In the genomic region with DNA sequence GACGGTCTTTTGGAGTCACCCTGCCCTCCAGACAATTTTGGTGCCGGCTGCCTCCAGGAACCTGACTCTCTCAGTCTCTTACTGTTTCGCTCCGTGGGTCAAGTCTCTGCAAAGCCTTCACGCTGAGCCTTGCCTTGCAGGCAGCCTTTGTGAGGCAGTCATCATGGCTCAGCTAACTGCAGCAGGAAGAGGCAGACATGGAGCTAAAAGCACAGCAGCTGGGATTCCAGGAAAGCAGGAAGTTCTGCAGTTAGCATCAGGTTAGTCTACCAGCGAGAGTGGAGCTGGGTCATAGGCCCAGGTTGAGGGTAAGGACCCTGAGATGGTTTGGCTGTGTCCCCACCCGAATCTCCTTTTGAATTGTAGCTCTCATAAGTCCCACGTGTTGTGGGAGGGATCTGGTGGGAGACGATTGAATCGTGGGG, we compare ENCODE assay signal across 1 cellular context.
TF ChIP-seq lines count a peak whose summit lies in the region.

No MANE protein-coding gene starts in this region.

TF ChIP-seq in K562, 482 proteins besides CTCF, POLR2A, EP300 and RAD21:
- TF ChIP-seq SRSF7 (optimal IDR thresholded peaks at IDR 0.05; ENCODE audit: low read depth, low read length): no peak
- TF ChIP-seq ZFP1 (CRISPR knock-in tag; IDR thresholded peaks at IDR 0.05): no peak
- no peak for TF ChIP-seq CHD2 (IDR thresholded peaks at IDR 0.05; ENCODE audit: low read depth, low read length)
- TF ChIP-seq ELF1 (tag; IDR thresholded peaks at IDR 0.05): no peak
- TF ChIP-seq, protein P1, sequence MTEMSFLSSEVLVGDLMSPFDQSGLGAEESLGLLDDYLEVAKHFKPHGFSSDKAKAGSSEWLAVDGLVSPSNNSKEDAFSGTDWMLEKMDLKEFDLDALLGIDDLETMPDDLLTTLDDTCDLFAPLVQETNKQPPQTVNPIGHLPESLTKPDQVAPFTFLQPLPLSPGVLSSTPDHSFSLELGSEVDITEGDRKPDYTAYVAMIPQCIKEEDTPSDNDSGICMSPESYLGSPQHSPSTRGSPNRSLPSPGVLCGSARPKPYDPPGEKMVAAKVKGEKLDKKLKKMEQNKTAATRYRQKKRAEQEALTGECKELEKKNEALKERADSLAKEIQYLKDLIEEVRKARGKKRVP (CRISPR knock-in tag; IDR thresholded peaks at IDR 0.05): no peak
- TF ChIP-seq, protein P2, sequence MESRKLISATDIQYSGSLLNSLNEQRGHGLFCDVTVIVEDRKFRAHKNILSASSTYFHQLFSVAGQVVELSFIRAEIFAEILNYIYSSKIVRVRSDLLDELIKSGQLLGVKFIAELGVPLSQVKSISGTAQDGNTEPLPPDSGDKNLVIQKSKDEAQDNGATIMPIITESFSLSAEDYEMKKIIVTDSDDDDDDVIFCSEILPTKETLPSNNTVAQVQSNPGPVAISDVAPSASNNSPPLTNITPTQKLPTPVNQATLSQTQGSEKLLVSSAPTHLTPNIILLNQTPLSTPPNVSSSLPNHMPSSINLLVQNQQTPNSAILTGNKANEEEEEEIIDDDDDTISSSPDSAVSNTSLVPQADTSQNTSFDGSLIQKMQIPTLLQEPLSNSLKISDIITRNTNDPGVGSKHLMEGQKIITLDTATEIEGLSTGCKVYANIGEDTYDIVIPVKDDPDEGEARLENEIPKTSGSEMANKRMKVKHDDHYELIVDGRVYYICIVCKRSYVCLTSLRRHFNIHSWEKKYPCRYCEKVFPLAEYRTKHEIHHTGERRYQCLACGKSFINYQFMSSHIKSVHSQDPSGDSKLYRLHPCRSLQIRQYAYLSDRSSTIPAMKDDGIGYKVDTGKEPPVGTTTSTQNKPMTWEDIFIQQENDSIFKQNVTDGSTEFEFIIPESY (CRISPR knock-in tag; IDR thresholded peaks at IDR 0.05): no peak
- no peak for TF ChIP-seq SIRT6 (IDR thresholded peaks at IDR 0.05; ENCODE audit: low read depth, low read length)
- no peak for TF ChIP-seq RBM17 (IDR thresholded peaks at IDR 0.05; ENCODE audit: borderline replicate concordance, low read depth, low read length)
- TF ChIP-seq MAFK (IDR thresholded peaks at IDR 0.05; ENCODE audit: low read length): no peak
- no peak for TF ChIP-seq NR3C1 (CRISPR knock-in tag; IDR thresholded peaks at IDR 0.05)
- no peak for TF ChIP-seq SMC3 (conservative IDR thresholded peaks at IDR 0.05; ENCODE audit: insufficient read depth, low read depth, low read length)
- TF ChIP-seq, protein P3, sequence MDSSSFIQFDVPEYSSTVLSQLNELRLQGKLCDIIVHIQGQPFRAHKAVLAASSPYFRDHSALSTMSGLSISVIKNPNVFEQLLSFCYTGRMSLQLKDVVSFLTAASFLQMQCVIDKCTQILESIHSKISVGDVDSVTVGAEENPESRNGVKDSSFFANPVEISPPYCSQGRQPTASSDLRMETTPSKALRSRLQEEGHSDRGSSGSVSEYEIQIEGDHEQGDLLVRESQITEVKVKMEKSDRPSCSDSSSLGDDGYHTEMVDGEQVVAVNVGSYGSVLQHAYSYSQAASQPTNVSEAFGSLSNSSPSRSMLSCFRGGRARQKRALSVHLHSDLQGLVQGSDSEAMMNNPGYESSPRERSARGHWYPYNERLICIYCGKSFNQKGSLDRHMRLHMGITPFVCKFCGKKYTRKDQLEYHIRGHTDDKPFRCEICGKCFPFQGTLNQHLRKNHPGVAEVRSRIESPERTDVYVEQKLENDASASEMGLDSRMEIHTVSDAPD (CRISPR knock-in tag; IDR thresholded peaks at IDR 0.05): no peak
- TF ChIP-seq, protein P4, sequence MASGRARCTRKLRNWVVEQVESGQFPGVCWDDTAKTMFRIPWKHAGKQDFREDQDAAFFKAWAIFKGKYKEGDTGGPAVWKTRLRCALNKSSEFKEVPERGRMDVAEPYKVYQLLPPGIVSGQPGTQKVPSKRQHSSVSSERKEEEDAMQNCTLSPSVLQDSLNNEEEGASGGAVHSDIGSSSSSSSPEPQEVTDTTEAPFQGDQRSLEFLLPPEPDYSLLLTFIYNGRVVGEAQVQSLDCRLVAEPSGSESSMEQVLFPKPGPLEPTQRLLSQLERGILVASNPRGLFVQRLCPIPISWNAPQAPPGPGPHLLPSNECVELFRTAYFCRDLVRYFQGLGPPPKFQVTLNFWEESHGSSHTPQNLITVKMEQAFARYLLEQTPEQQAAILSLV (tag; IDR thresholded peaks at IDR 0.05): no peak
- no peak for TF ChIP-seq ZBTB8A (IDR thresholded peaks at IDR 0.05; ENCODE audit: partially characterized antibody)
- TF ChIP-seq KLF13 (tag; IDR thresholded peaks at IDR 0.05; ENCODE audit: borderline replicate concordance, low read depth): no peak
- TF ChIP-seq SAP30 (IDR thresholded peaks at IDR 0.05; ENCODE audit: borderline replicate concordance, insufficient read depth, low read depth, low read length, poor library complexity, severe bottlenecking): no peak
